In the genomic region with DNA sequence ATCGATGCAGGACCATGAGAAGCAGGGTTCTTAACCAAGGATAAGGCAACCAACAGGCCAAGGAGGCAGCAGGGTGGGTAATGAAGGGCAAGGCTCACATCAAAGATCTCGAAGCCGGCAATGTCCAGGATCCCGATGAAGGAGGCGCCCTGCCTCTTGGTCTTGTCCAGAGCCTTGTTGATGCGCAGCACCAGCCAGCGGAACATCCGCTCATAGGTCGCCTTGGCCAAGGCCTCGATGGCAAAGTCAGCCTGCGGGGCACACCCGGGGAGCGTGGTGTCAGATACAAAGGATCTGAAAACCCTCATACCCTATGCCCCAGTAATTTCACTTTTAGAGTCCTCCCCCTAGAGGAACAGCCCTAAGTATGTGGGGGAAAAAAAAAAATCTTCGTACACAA, we compare ENCODE assay signal across 18 cellular contexts.
DNase-seq lines count a peak whose midpoint lies in the region; ATAC-seq and TF ChIP-seq lines count a peak whose summit lies in the region.
"Had no signal": no experiment of that assay in that cellular context is flagged by ENCODE, and none has a peak within 500 bp of the region (broad histone marks: within the 10 kb centered on the region; RNA-seq: fewer than 3 reads in every experiment).

No MANE protein-coding gene starts in this region.

- no peaks in the 10 kb centered on the region for H3K4me1 Mint-ChIP-seq in activated T-cell treated with anti-CD3 and anti-CD28 coated beads, Interleukin-2, amount 50 U/mL, for 72 hours (ENCODE audit: low read depth)
- H3K4me1 Mint-ChIP-seq in endothelial cell (ENCODE audit: unreplicated experiment): peaks cover 15% of the 10 kb centered on the region

- TF ChIP-seq CTCF in RWPE1 (conservative IDR thresholded peaks at IDR 0.05; ENCODE audit: low read depth) (no peak), endothelial cell (IDR thresholded peaks at IDR 0.05; ENCODE audit: unreplicated experiment) (no peak), smooth muscle cell (IDR thresholded peaks at IDR 0.05; ENCODE audit: borderline replicate concordance, insufficient read depth, poor library complexity, severe bottlenecking) (no peak)

- DNase-seq in activated T-cell treated with anti-CD3 and anti-CD28 coated beads, Interleukin-2, amount 50 U/mL, for 72 hours: no peak
- DNase-seq in activated T-cell treated with anti-CD3 and anti-CD28 coated beads for 4 hours (no peak), RWPE1 (ENCODE audit: low spot score) (no peak), endothelial cell (ENCODE audit: low spot score) (no peak), smooth muscle cell (lab: John Stamatoyannopoulos, UW; ENCODE audit: unreplicated experiment) (no peak), NCI-H1092 treated with DMSO at 0.1 percent for 48 hours (lab: John Stamatoyannopoulos, UW) (no peak), Kasumi-1 (lab: John Stamatoyannopoulos, UW) (no peak)
- DNase-seq: activated CD4-positive, alpha-beta T cell treated with anti-CD3 and anti-CD28 coated beads for 1 hour; activated effector memory CD4-positive, alpha-beta T cell treated with anti-CD3 and anti-CD28 coated beads, Interleukin-2, amount 50 U/mL, for 16 hours; effector CD4-positive, alpha-beta T cell; glutamatergic neuron; NCI-H146; NCI-H2171; NCI-H526; stimulated activated CD4-positive, alpha-beta T cell treated with anti-CD3 and anti-CD28 coated beads, Interleukin-4, amount 100 ng/mL, for 24 hours had no signal

- no peaks in the 10 kb centered on the region for H3K9me3 Mint-ChIP-seq in activated T-cell treated with anti-CD3 and anti-CD28 coated beads, Interleukin-2, amount 50 U/mL, for 72 hours
- H3K9me3 Mint-ChIP-seq in endothelial cell (ENCODE audit: unreplicated experiment): no peaks in the 10 kb centered on the region

- H3K4me3 Mint-ChIP-seq in activated T-cell treated with anti-CD3 and anti-CD28 coated beads, Interleukin-2, amount 50 U/mL, for 72 hours: no peak overlapping the region
- H3K4me3 Mint-ChIP-seq in endothelial cell (ENCODE audit: unreplicated experiment): peak overlapping the region; percentile 47

- H3K36me3 ChIP-seq in smooth muscle cell (ENCODE audit: low read depth): peaks cover 38% of the 10 kb centered on the region

- no peak overlapping the region for H2AFZ ChIP-seq in smooth muscle cell (ENCODE audit: low read depth)

- no peak overlapping the region for H3K9ac ChIP-seq in smooth muscle cell (ENCODE audit: low read depth)

- no peaks in the 10 kb centered on the region for H3K4me1 ChIP-seq in smooth muscle cell (ENCODE audit: low read depth)
- H3K4me1 ChIP-seq: A549 had no signal

- no peak overlapping the region for H3K4me2 ChIP-seq in smooth muscle cell
- H3K4me2 ChIP-seq: A549 had no signal

- no peak for ATAC-seq in activated T-cell treated with anti-CD3 and anti-CD28 coated beads, Interleukin-2, amount 50 U/mL, for 72 hours (replicated peaks in 1 of 2)
- no peak for ATAC-seq in HG02981 (IDR thresholded peaks at IDR 0.05; ENCODE audit: unreplicated experiment)
- ATAC-seq: A549 had no signal

- CTCF ChIA-PET in RWPE1 (lab: Yijun Ruan, JAX): no interaction called here

- H3K79me2 ChIP-seq in smooth muscle cell (ENCODE audit: low read depth): peaks cover 86% of the 10 kb centered on the region

- POLR2A ChIA-PET in RWPE1 (lab: Yijun Ruan, JAX; ENCODE audit: low non-redundant PET): no interaction called here

- 97% methylated on average over 14 of the region's 14 CpGs for WGBS in smooth muscle cell (ENCODE audit: low lambda C conversion rate)

- peaks cover 9 to 54% of the 10 kb centered on the region in 2 donors for H3K36me3 Mint-ChIP-seq in activated T-cell treated with anti-CD3 and anti-CD28 coated beads, Interleukin-2, amount 50 U/mL, for 72 hours (ENCODE audit: insufficient read depth in 2 of 2)
- H3K36me3 Mint-ChIP-seq in endothelial cell (ENCODE audit: low read depth, unreplicated experiment): peaks cover 55% of the 10 kb centered on the region

- no peaks in the 10 kb centered on the region for H3K27me3 ChIP-seq in smooth muscle cell (ENCODE audit: low read depth)

- no peaks in the 10 kb centered on the region for H3K27me3 Mint-ChIP-seq in activated T-cell treated with anti-CD3 and anti-CD28 coated beads, Interleukin-2, amount 50 U/mL, for 72 hours (ENCODE audit: low read depth)
- H3K27me3 Mint-ChIP-seq in endothelial cell (ENCODE audit: unreplicated experiment): peaks cover 14% of the 10 kb centered on the region
- H3K27me3 Mint-ChIP-seq: progenitor cell of endocrine pancreas had no signal

- no peaks in the 10 kb centered on the region for H3K9me3 ChIP-seq in smooth muscle cell (replicated peaks; ENCODE audit: low read depth)
- H3K9me3 ChIP-seq: A549 had no signal

- no peak overlapping the region for H3K4me3 ChIP-seq in smooth muscle cell
- H3K4me3 ChIP-seq: A549 had no signal

- H3K27ac Mint-ChIP-seq in activated T-cell treated with anti-CD3 and anti-CD28 coated beads, Interleukin-2, amount 50 U/mL, for 72 hours: peak overlapping the region; percentile 42
- H3K27ac Mint-ChIP-seq in endothelial cell (ENCODE audit: unreplicated experiment): peak overlapping the region; percentile 89
- H3K27ac Mint-ChIP-seq: progenitor cell of endocrine pancreas had no signal

- H4K20me1 ChIP-seq in smooth muscle cell (ENCODE audit: low read depth): peaks cover 99% of the 10 kb centered on the region

- peaks cover 67% of the 10 kb centered on the region for H3F3A ChIP-seq in smooth muscle cell (ENCODE audit: low read depth)

- peak overlapping the region; percentile 100 for H3K27ac ChIP-seq in RWPE1
- H3K27ac ChIP-seq in smooth muscle cell (ENCODE audit: low read depth): peak overlapping the region; percentile 24
- H3K27ac ChIP-seq: A549 had no signal
